Comparison of ENCODE assay signal across 14 cellular contexts in genomic region chr6:16321341-16321710, GRCh38.
DNase-seq lines count a peak whose midpoint lies in the region; ATAC-seq and TF ChIP-seq lines count a peak whose summit lies in the region.
"Had no signal": no experiment of that assay in that cellular context is flagged by ENCODE, and none has a peak within 500 bp of the region (broad histone marks: within the 10 kb centered on the region; RNA-seq: fewer than 3 reads in every experiment).

No MANE protein-coding gene starts in this region.

- DNase-seq in CD4-positive, alpha-beta memory T cell: no peak
- DNase-seq in T-cell (no peak), sigmoid colon (no peak)
- DNase-seq in effector memory CD8-positive, alpha-beta T cell: no peak
- no peak for DNase-seq in stimulated activated naive CD8-positive, alpha-beta T cell treated with anti-CD3 and anti-CD28 coated beads, Interleukin-15, Interleukin-2, amounts not matched to agents 100 U/mL and 50 U/mL, for 24 hours
- DNase-seq: mesendoderm; NCI-H2171; OCI-M1; stimulated activated CD4-positive, alpha-beta T cell treated with anti-CD3 and anti-CD28 coated beads, Interleukin-2, amount 100 ng/mL, for 48 hours; stimulated activated naive CD8-positive, alpha-beta T cell treated with anti-CD3 and anti-CD28 coated beads, Interleukin-15, amount 100 ng/mL, for 72 hours; T-helper 9 cell had no signal

- H3K4me3 Mint-ChIP-seq in CD4-positive, alpha-beta memory T cell: peak overlapping the region in 3 of 8 donors; percentile 85 to 89 (median 86)
- H3K4me3 Mint-ChIP-seq in T-cell: no peak overlapping the region
- H3K4me3 Mint-ChIP-seq in effector memory CD8-positive, alpha-beta T cell: peak overlapping the region in 1 of 2 donors; percentile 77

- peaks cover 50 to 94% (median 77%) of the 10 kb centered on the region in 4 donors for H3K4me1 Mint-ChIP-seq in CD4-positive, alpha-beta memory T cell
- peaks cover 78 to 88% (median 84%) of the 10 kb centered on the region in 3 donors for H3K4me1 Mint-ChIP-seq in T-cell
- peaks cover 63 to 74% of the 10 kb centered on the region in 2 donors for H3K4me1 Mint-ChIP-seq in effector memory CD8-positive, alpha-beta T cell (ENCODE audit: low read depth in 2 of 2)

- H3K36me3 ChIP-seq in CD4-positive, alpha-beta memory T cell (ENCODE audit: insufficient read depth, low read length): peaks cover 6% of the 10 kb centered on the region
- H3K36me3 ChIP-seq in sigmoid colon: peaks cover 0 to 14% (median 5%) of the 10 kb centered on the region in 4 donors

- no peaks in the 10 kb centered on the region for H3K27me3 ChIP-seq in CD4-positive, alpha-beta memory T cell (ENCODE audit: insufficient read depth, low read length)
- no peaks in the 10 kb centered on the region for H3K27me3 ChIP-seq in sigmoid colon

- intact Hi-C loops in CD4-positive, alpha-beta memory T cell (cut with micrococcal nuclease): loop anchor here (2.0 to 10.0 kb wide), 3 partner anchors 161 to 439 kb away; partner anchors contain the start of gene ATXN1
- intact Hi-C loops in sigmoid colon (cut with DNase I): no loop called here

- no peaks in the 10 kb centered on the region for H3K27me3 Mint-ChIP-seq in CD4-positive, alpha-beta memory T cell
- H3K27me3 Mint-ChIP-seq in T-cell: no peaks in the 10 kb centered on the region
- H3K27me3 Mint-ChIP-seq in effector memory CD8-positive, alpha-beta T cell: no peaks in the 10 kb centered on the region
- H3K27me3 Mint-ChIP-seq: stimulated activated naive CD8-positive, alpha-beta T cell treated with anti-CD3 and anti-CD28 coated beads, Interleukin-15, amount 100 ng/mL, for 72 hours had no signal

- H3K27ac Mint-ChIP-seq in CD4-positive, alpha-beta memory T cell: peak overlapping the region; percentile 93 to 99 (median 97)
- H3K27ac Mint-ChIP-seq in T-cell: peak overlapping the region; percentile 83 to 93
- H3K27ac Mint-ChIP-seq in effector memory CD8-positive, alpha-beta T cell: peak overlapping the region; percentile 95 to 96

- H3K4me3 ChIP-seq in CD4-positive, alpha-beta memory T cell (ENCODE audit: low read length in 2 of 2): no peak overlapping the region
- H3K4me3 ChIP-seq in sigmoid colon: no peak overlapping the region

- CTCF ChIA-PET in CD4-positive, alpha-beta memory T cell (lab: Charles Lee; ENCODE audit: partially characterized antibody): interaction anchor here (1.8 to 10.0 kb wide), 2 partner anchors 12 to 449 kb away, joined by 5 to 150 read pairs; no protein-coding TSS in a partner anchor
- CTCF ChIA-PET in T-cell (lab: Charles Lee): interaction anchor here in 1 of 2 donors (3.0 kb wide), 1 partner anchor 11 kb away, joined by 24 read pairs; no protein-coding TSS in a partner anchor

- peaks cover 94% of the 10 kb centered on the region for H3K4me1 ChIP-seq in CD4-positive, alpha-beta memory T cell (ENCODE audit: insufficient read depth, low read length)
- peaks cover 0 to 65% (median 58%) of the 10 kb centered on the region in 4 donors for H3K4me1 ChIP-seq in sigmoid colon

- H3K9me3 Mint-ChIP-seq in CD4-positive, alpha-beta memory T cell: no peaks in the 10 kb centered on the region
- H3K9me3 Mint-ChIP-seq in T-cell: no peaks in the 10 kb centered on the region
- H3K9me3 Mint-ChIP-seq in effector memory CD8-positive, alpha-beta T cell: no peaks in the 10 kb centered on the region
- H3K9me3 Mint-ChIP-seq: stimulated activated naive CD8-positive, alpha-beta T cell treated with anti-CD3 and anti-CD28 coated beads, Interleukin-15, amount 100 ng/mL, for 72 hours had no signal

- 88 to 94% methylated on average over 7 of the region's 7 CpGs for WGBS in sigmoid colon, 2 donors

- peaks cover 10 to 24% of the 10 kb centered on the region in 2 donors for H3K36me3 Mint-ChIP-seq in CD4-positive, alpha-beta memory T cell
- peaks cover 7% of the 10 kb centered on the region for H3K36me3 Mint-ChIP-seq in T-cell
- H3K36me3 Mint-ChIP-seq in effector memory CD8-positive, alpha-beta T cell (ENCODE audit: insufficient read depth): peaks cover 44% of the 10 kb centered on the region

- no peak for TF ChIP-seq CTCF in sigmoid colon (IDR thresholded peaks at IDR 0.05)

- peak overlapping the region; percentile 82 for H3K27ac ChIP-seq in CD4-positive, alpha-beta memory T cell (ENCODE audit: low read depth, low read length)
- peak overlapping the region; percentile 68 to 91 (median 84) for H3K27ac ChIP-seq in sigmoid colon

- ATAC-seq in T-cell (replicated peaks in 1 of 4) (no peak), HG03025 (IDR thresholded peaks at IDR 0.05; ENCODE audit: low FRiP score, unreplicated experiment) (no peak), HG02852 (IDR thresholded peaks at IDR 0.05; ENCODE audit: unreplicated experiment) (no peak), GM21367 (IDR thresholded peaks at IDR 0.05; ENCODE audit: unreplicated experiment) (no peak)
- ATAC-seq in effector memory CD8-positive, alpha-beta T cell (replicated peaks): no peak
- ATAC-seq in stimulated activated naive CD8-positive, alpha-beta T cell treated with anti-CD3 and anti-CD28 coated beads, Interleukin-15, Interleukin-2, amounts not matched to agents 100 U/mL and 50 U/mL, for 24 hours: no peak
- ATAC-seq: stimulated activated naive CD8-positive, alpha-beta T cell treated with anti-CD3 and anti-CD28 coated beads, Interleukin-15, amount 100 ng/mL, for 72 hours had no signal

- H3K9me3 ChIP-seq in CD4-positive, alpha-beta memory T cell (ENCODE audit: control insufficient read depth in 1 of 2, low read length in 2 of 2): no peaks in the 10 kb centered on the region
- no peaks in the 10 kb centered on the region for H3K9me3 ChIP-seq in sigmoid colon

- POLR2A ChIA-PET in CD4-positive, alpha-beta memory T cell (lab: Charles Lee; ENCODE audit: partially characterized antibody): interaction anchor here (1.2 to 3.2 kb wide), 2 partner anchors 11 to 100 kb away, joined by 3 to 14 read pairs; no protein-coding TSS in a partner anchor
- POLR2A ChIA-PET in T-cell (lab: Charles Lee): no interaction called here

- TF ChIP-seq POLR2A in sigmoid colon (IDR thresholded peaks at IDR 0.05): no peak

- no peak for TF ChIP-seq EP300 in sigmoid colon (IDR thresholded peaks at IDR 0.05)
